In the genomic region with DNA sequence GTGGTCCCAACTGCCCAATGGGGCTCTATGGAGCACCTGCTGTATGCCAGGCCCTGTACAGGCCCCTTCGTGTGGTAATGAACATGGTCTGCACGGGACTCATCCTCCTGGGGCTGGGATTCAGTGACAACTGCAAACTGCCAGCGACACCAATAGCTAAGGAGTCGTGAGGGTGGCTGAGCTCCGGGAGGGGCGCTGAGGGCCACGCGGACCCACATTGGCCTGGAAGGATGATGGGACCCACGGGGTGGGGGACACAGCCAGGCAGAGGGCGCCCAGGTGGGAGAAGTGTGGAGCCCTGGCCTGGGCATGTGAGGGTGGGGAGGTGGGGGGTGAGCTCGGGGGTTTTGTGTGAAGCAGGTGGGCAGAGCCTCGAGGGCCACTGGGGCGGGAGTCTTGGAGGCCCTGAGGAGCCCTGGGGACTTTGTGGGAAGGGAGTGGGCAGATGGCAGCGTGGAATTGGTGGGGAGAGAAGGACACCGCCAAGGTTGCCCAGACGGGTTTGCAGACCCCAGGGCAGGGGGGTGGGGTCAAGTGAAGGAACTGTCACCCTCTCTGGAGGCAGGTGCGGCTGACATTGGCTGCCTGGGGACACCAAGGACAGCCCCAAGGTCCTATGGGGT, we compare ENCODE assay signal across 22 cellular contexts. TPM values are rescaled to one million over a fixed set of nuclear protein-coding genes. Genes with fewer than 3 reads are reported as not detected.
DNase-seq lines count a peak whose midpoint lies in the region; ATAC-seq and TF ChIP-seq lines count a peak whose summit lies in the region.
"Had no signal": no experiment of that assay in that cellular context is flagged by ENCODE, and none has a peak within 500 bp of the region (broad histone marks: within the 10 kb centered on the region; RNA-seq: fewer than 3 reads in every experiment).

No MANE protein-coding gene starts in this region.

- POLR2A ChIA-PET in IMR-90 (lab: Charles Lee; ENCODE audit: unreplicated experiment) = no interaction called here

- H3K27me3 ChIP-seq in BLaER1 treated with 17β-estradiol and CSF1 and Interleukin-3, amounts not matched to agents 10 nM and 100 nM = peaks cover 22 to 80% (median 61%) of the 10 kb centered on the region in 11 experiments; a peak in 21 of 22 replicates
- peaks cover 60% of the 10 kb centered on the region for H3K27me3 ChIP-seq in IMR-90 (ENCODE audit: control insufficient read depth, insufficient read depth, low read length)

- H3K9ac ChIP-seq in BLaER1 treated with 17β-estradiol and CSF1 and Interleukin-3, amounts not matched to agents 10 nM and 100 nM = no peak overlapping the region
- no peak overlapping the region for H3K9ac ChIP-seq in IMR-90 (ENCODE audit: low read depth, low read length)

- no peak overlapping the region for H3K4me3 Mint-ChIP-seq in mesothelial cell of epicardium
- H3K4me3 Mint-ChIP-seq: CD14-positive monocyte; CD4-positive, alpha-beta T cell; CD8-positive, alpha-beta memory T cell had no signal

- no peak overlapping the region for H2BK20ac ChIP-seq in IMR-90 (ENCODE audit: low read depth, low read length)

- no peak overlapping the region for H2BK15ac ChIP-seq in IMR-90 (ENCODE audit: low read depth, low read length)

- no peak overlapping the region for H2BK5ac ChIP-seq in IMR-90 (ENCODE audit: low read depth, low read length, poor library complexity, severe bottlenecking)

- H3K27ac Mint-ChIP-seq in mesothelial cell of epicardium = peak overlapping the region; percentile 12
- H3K27ac Mint-ChIP-seq: CD14-positive monocyte; CD4-positive, alpha-beta T cell; CD8-positive, alpha-beta memory T cell had no signal

- H2AK9ac ChIP-seq in IMR-90 (replicated peaks; ENCODE audit: low read depth, low read length, poor library complexity) = peak overlapping the region; percentile 55

- H2AK5ac ChIP-seq in IMR-90 (ENCODE audit: low read depth, low read length) = no peak overlapping the region

- CTCF ChIA-PET in IMR-90 (lab: Yijun Ruan, JAX) = no interaction called here

- H3K9me3 Mint-ChIP-seq in mesothelial cell of epicardium = no peaks in the 10 kb centered on the region
- H3K9me3 Mint-ChIP-seq: CD4-positive, alpha-beta T cell; CD8-positive, alpha-beta memory T cell had no signal

- H3K4me1 ChIP-seq in BLaER1 treated with 17β-estradiol and CSF1 and Interleukin-3, amounts not matched to agents 10 nM and 100 nM = peaks cover 0 to 43% (median 30%) of the 10 kb centered on the region in 10 experiments; a peak in 16 of 20 replicates
- no peaks in the 10 kb centered on the region for H3K4me1 ChIP-seq in IMR-90 (ENCODE audit: control insufficient read depth, insufficient read depth, low read length)
- H3K4me1 ChIP-seq: HAP-1 had no signal

- H4K8ac ChIP-seq in IMR-90 (ENCODE audit: low read depth in 2 of 2, low read length in 2 of 2) = no peak overlapping the region

- no peaks in the 10 kb centered on the region for H3K36me3 ChIP-seq in BLaER1 treated with 17β-estradiol and CSF1 and Interleukin-3, amounts not matched to agents 10 nM and 100 nM
- no peaks in the 10 kb centered on the region for H3K36me3 ChIP-seq in IMR-90 (ENCODE audit: control insufficient read depth, insufficient read depth, low read length)
- H3K36me3 ChIP-seq: HAP-1 had no signal

- H3K18ac ChIP-seq in IMR-90 (ENCODE audit: low read depth, low read length) = no peak overlapping the region

- intact Hi-C loops in IMR-90 (cut with micrococcal nuclease) = no loop called here
- intact Hi-C loops in Right ventricle myocardium inferior (cut with DNase I) = no loop called here

- no peaks in the 10 kb centered on the region for H3K9me3 ChIP-seq in BLaER1 treated with 17β-estradiol and CSF1 and Interleukin-3, amounts not matched to agents 10 nM and 100 nM (replicated peaks in 1 of 11)
- H3K9me3 ChIP-seq in IMR-90 (ENCODE audit: control insufficient read depth, insufficient read depth, low read length) = no peaks in the 10 kb centered on the region
- H3K9me3 ChIP-seq: HAP-1 had no signal

- H3K36me3 Mint-ChIP-seq in mesothelial cell of epicardium = no peaks in the 10 kb centered on the region
- H3K36me3 Mint-ChIP-seq: CD14-positive monocyte; CD8-positive, alpha-beta memory T cell had no signal

- no peak overlapping the region for H2BK120ac ChIP-seq in IMR-90 (ENCODE audit: low read depth, low read length)

- DNase-seq in 8988T (peak; percentile 33), IMR-90 (no peak), mesothelial cell of epicardium (ENCODE audit: low spot score in 2 of 2, unreplicated experiment in 2 of 2) (no peak), Right ventricle myocardium inferior (ENCODE audit: missing footprints) (no peak), substantia nigra (lab: John Stamatoyannopoulos, UW) (no peak)
- DNase-seq in stimulated activated CD4-positive, alpha-beta T cell treated with anti-CD3 and anti-CD28 coated beads, Interleukin-2, amount 100 ng/mL, for 48 hours = no peak
- DNase-seq: CD4-positive, alpha-beta T cell; CD8-positive, alpha-beta memory T cell; DMS 273 treated with DMSO at 0.1 percent for 48 hours; DMS53; DMS79 treated with DMSO at 0.1 percent for 48 hours; GF-D8; GOT3 had no signal

- BruUV-seq in IMR-90 (replicated peaks; lab: Mats Ljungman, UMichigan) = no TSS peak

- ATAC-seq in IMR-90 (ENCODE audit: low read depth) (no peak), Right ventricle myocardium inferior (no peak), GM19452 (IDR thresholded peaks at IDR 0.05; ENCODE audit: unreplicated experiment) (no peak)

- no peak for TF ChIP-seq POLR2A in IMR-90 (IDR thresholded peaks at IDR 0.05; ENCODE audit: low read depth, low read length)

- H3K14ac ChIP-seq in IMR-90 (replicated peaks; ENCODE audit: low read depth, low read length) = no peak overlapping the region

- TF ChIP-seq RAD21 in IMR-90 (IDR thresholded peaks at IDR 0.05; ENCODE audit: low read length) = no peak

- no peak overlapping the region for H4K5ac ChIP-seq in IMR-90 (ENCODE audit: low read depth, low read length)

- H2AFZ ChIP-seq in IMR-90 (replicated peaks; ENCODE audit: low read length, poor library complexity) = no peak overlapping the region

- peaks cover 38% of the 10 kb centered on the region for H3K4me1 Mint-ChIP-seq in mesothelial cell of epicardium
- H3K4me1 Mint-ChIP-seq: CD14-positive monocyte; CD8-positive, alpha-beta memory T cell had no signal

- H4K20me1 ChIP-seq in BLaER1 treated with 17β-estradiol and CSF1 and Interleukin-3, amounts not matched to agents 10 nM and 100 nM = peaks cover 0 to 56% (median 21%) of the 10 kb centered on the region in 11 experiments; a peak in 10 of 22 replicates
- no peaks in the 10 kb centered on the region for H4K20me1 ChIP-seq in IMR-90 (ENCODE audit: insufficient read depth, low read length)

- no peak overlapping the region for H3K4me3 ChIP-seq in BLaER1 treated with 17β-estradiol and CSF1 and Interleukin-3, amounts not matched to agents 10 nM and 100 nM
- H3K4me3 ChIP-seq in IMR-90 (ENCODE audit: insufficient read depth, low read depth, low read length) = no peak overlapping the region
- H3K4me3 ChIP-seq: HAP-1 had no signal

- H3K79me1 ChIP-seq in IMR-90 (ENCODE audit: low read depth in 1 of 2, low read length in 2 of 2) = no peaks in the 10 kb centered on the region

- peaks cover 2% of the 10 kb centered on the region for H3K27me3 Mint-ChIP-seq in mesothelial cell of epicardium (ENCODE audit: low read depth)

- no peak overlapping the region for H3K23ac ChIP-seq in IMR-90 (ENCODE audit: low read depth, low read length)

- dilution Hi-C loops in IMR-90 (cut with HindIII; ENCODE audit: low sequenced_read_pairs, unreplicated experiment) = no loop called here

- H3K56ac ChIP-seq in IMR-90 (ENCODE audit: extremely low read depth, insufficient read depth, low read length) = no peak overlapping the region

- peak overlapping the region in 6 of 11 experiments; percentile 1 to 53 (median 22); a peak in 7 of 22 replicates for H3K4me2 ChIP-seq in BLaER1 treated with 17β-estradiol and CSF1 and Interleukin-3, amounts not matched to agents 10 nM and 100 nM
- H3K4me2 ChIP-seq in IMR-90 (ENCODE audit: low read depth, low read length) = no peak overlapping the region

- no peak overlapping the region for H3K27ac ChIP-seq in BLaER1 treated with 17β-estradiol and CSF1 and Interleukin-3, amounts not matched to agents 10 nM and 100 nM
- no peak overlapping the region for H3K27ac ChIP-seq in IMR-90 (ENCODE audit: insufficient read depth, low read length)
- H3K27ac ChIP-seq in substantia nigra (ENCODE audit: low read depth, low read length, poor library complexity, severe bottlenecking) = no peak overlapping the region

- 75% methylated on average over 5 of the region's 17 CpGs; no CpG with 5 or more reads in 1 of the 2 experiments for whole genome bisulfite sequencing in IMR-90 (ENCODE audit: extremely low coverage in 2 of 2, insufficient read length in 1 of 2), 2 experiments

- in situ Hi-C loops in IMR-90 (cut with MboI; ENCODE audit: low sequenced_read_pairs) = no loop called here

- no peak overlapping the region for H4K91ac ChIP-seq in IMR-90 (ENCODE audit: insufficient read depth, low read depth, low read length)

- TF ChIP-seq CTCF in IMR-90 (conservative IDR thresholded peaks at IDR 0.05; ENCODE audit: low read depth, low read length) (no peak), mesothelial cell of epicardium (IDR thresholded peaks at IDR 0.05; ENCODE audit: unreplicated experiment) (no peak)

- no peaks in the 10 kb centered on the region for H3K9me1 ChIP-seq in IMR-90 (ENCODE audit: insufficient read depth, low read length)

- no peak overlapping the region for H3K4ac ChIP-seq in IMR-90 (ENCODE audit: low read depth, low read length)

TF ChIP-seq in IMR-90, 13 proteins besides CTCF, POLR2A, EP300 and RAD21 (continues in another document):
- TF ChIP-seq MXI1 (IDR thresholded peaks at IDR 0.05; ENCODE audit: borderline replicate concordance, low read depth, low read length) = no peak
- no peak for TF ChIP-seq RFX5 (IDR thresholded peaks at IDR 0.05; ENCODE audit: low read depth, low read length)
- TF ChIP-seq NFE2L2 (IDR thresholded peaks at IDR 0.05; ENCODE audit: low read depth, low read length) = no peak

RNA-seq across cellular contexts. Expression of gene GATA5, which starts 22.5 kb away (rescaled TPM):
- total RNA-seq in IMR-90 (2012; rRNA removed) (not detected in 2 replicates), mesothelial cell of epicardium (26.0 to 30.0 TPM (median 27.5 TPM) in 3 replicates), Right ventricle myocardium inferior (1.7 TPM)
- polyA plus RNA-seq in IMR-90 (2012; rRNA removed) = not detected in 2 replicates
- not detected in 2 replicates for polyA plus RNA-seq in IMR-90 (2012; cell fraction: cytosol; rRNA removed)
- not detected in 2 replicates for polyA plus RNA-seq in IMR-90 (2012; cell fraction: nucleus; rRNA removed; ENCODE audit: low replicate concordance)
- total RNA-seq: A673; CD4-positive, alpha-beta T cell; CD8-positive, alpha-beta memory T cell; Daoy had no signal
- polyA plus RNA-seq: BJ; CD14-positive monocyte; CD8-positive, alpha-beta memory T cell had no signal

RNA-seq across cellular contexts. Expression of gene RBBP8NL, which starts 26.0 kb away (rescaled TPM):
- total RNA-seq in IMR-90 (2012; rRNA removed) = not detected in 2 replicates
- not detected in 2 replicates for polyA plus RNA-seq in IMR-90 (2012; rRNA removed)
- not detected in 2 replicates for polyA plus RNA-seq in IMR-90 (2012; cell fraction: cytosol; rRNA removed)
- not detected in 2 replicates for polyA plus RNA-seq in IMR-90 (2012; cell fraction: nucleus; rRNA removed; ENCODE audit: low replicate concordance)
- total RNA-seq in mesothelial cell of epicardium = 12.3 to 13.5 TPM (median 12.6 TPM) in 3 replicates
- total RNA-seq in Right ventricle myocardium inferior = not detected
- total RNA-seq: A172; A673; CD4-positive, alpha-beta T cell; CD8-positive, alpha-beta memory T cell; Daoy; G401 had no signal
- polyA plus RNA-seq: BJ; CD14-positive monocyte; CD8-positive, alpha-beta memory T cell had no signal

RNA-seq across cellular contexts. Expression of gene CABLES2, which starts 46.2 kb away (rescaled TPM):
- 1.1 and 1.4 TPM in 2 replicates for total RNA-seq in IMR-90 (2012; rRNA removed)
- 5.1 TPM in 2 replicates for polyA plus RNA-seq in IMR-90 (2012; rRNA removed)
- 3.6 and 4.4 TPM in 2 replicates for polyA plus RNA-seq in IMR-90 (2012; cell fraction: cytosol; rRNA removed)
- polyA plus RNA-seq in IMR-90 (2012; cell fraction: nucleus; rRNA removed; ENCODE audit: low replicate concordance) = 6.7 and 6.8 TPM in 2 replicates
- total RNA-seq in mesothelial cell of epicardium = 22.8 to 23.7 TPM (median 23.6 TPM) in 3 replicates
- total RNA-seq in Right ventricle myocardium inferior = 18.1 TPM

Comparison
In these comparisons a context has a peak if more than half of its experiments do, and no peak if none do; other contexts are left out.
1. RNA of gene RBBP8NL, which starts 26.0 kb away (total RNA-seq): 12.3 to 13.5 TPM in mesothelial cell of epicardium; not detected in IMR-90 and not detected in Right ventricle myocardium inferior (single experiment); every median in the first group is over 10 times any median in the second.